In genomic region chr6:31817929-31818511, GRCh38 we compare ENCODE assay signal across 1 cellular context.
A peak's percentile ranks its signal among the peaks of the same experiment; 100 is the strongest.
TF ChIP-seq lines count a peak whose summit lies in the region.

No MANE protein-coding gene starts in this region.

TF ChIP-seq in GM12878, 131 proteins besides CTCF, POLR2A, EP300 and RAD21:
- peak; percentile 63; the same call in 1 of the 2 replicates for TF ChIP-seq ZBTB4 (CRISPR knock-in tag; IDR thresholded peaks at IDR 0.05)
- TF ChIP-seq, protein P1, sequence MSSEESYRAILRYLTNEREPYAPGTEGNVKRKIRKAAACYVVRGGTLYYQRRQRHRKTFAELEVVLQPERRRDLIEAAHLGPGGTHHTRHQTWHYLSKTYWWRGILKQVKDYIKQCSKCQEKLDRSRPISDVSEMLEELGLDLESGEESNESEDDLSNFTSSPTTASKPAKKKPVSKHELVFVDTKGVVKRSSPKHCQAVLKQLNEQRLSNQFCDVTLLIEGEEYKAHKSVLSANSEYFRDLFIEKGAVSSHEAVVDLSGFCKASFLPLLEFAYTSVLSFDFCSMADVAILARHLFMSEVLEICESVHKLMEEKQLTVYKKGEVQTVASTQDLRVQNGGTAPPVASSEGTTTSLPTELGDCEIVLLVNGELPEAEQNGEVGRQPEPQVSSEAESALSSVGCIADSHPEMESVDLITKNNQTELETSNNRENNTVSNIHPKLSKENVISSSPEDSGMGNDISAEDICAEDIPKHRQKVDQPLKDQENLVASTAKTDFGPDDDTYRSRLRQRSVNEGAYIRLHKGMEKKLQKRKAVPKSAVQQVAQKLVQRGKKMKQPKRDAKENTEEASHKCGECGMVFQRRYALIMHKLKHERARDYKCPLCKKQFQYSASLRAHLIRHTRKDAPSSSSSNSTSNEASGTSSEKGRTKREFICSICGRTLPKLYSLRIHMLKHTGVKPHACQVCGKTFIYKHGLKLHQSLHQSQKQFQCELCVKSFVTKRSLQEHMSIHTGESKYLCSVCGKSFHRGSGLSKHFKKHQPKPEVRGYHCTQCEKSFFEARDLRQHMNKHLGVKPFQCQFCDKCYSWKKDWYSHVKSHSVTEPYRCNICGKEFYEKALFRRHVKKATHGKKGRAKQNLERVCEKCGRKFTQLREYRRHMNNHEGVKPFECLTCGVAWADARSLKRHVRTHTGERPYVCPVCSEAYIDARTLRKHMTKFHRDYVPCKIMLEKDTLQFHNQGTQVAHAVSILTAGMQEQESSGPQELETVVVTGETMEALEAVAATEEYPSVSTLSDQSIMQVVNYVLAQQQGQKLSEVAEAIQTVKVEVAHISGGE (CRISPR knock-in tag; IDR thresholded peaks at IDR 0.05) = 0 out of 2 replicates have a peak, but pooled peaks have one; percentile 29
- TF ChIP-seq, protein P2, sequence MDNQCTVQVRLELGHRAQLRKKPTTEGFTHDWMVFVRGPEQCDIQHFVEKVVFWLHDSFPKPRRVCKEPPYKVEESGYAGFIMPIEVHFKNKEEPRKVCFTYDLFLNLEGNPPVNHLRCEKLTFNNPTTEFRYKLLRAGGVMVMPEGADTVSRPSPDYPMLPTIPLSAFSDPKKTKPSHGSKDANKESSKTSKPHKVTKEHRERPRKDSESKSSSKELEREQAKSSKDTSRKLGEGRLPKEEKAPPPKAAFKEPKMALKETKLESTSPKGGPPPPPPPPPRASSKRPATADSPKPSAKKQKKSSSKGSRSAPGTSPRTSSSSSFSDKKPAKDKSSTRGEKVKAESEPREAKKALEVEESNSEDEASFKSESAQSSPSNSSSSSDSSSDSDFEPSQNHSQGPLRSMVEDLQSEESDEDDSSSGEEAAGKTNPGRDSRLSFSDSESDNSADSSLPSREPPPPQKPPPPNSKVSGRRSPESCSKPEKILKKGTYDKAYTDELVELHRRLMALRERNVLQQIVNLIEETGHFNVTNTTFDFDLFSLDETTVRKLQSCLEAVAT (IDR thresholded peaks at IDR 0.05) = 0 out of 2 replicates have a peak, but pooled peaks have one; percentile 4
TF ChIP-seq in GM12878: peak in this region for 3; not testable (repeated sequence) for 128.
